ENCODE assay signal across 8 cellular contexts in genomic region chr12:12032260-12032761, GRCh38. TPM values are rescaled to one million over a fixed set of nuclear protein-coding genes. Genes with fewer than 3 reads are reported as not detected.
DNase-seq lines count a peak whose midpoint lies in the region; ATAC-seq and TF ChIP-seq lines count a peak whose summit lies in the region.

No MANE protein-coding gene starts in this region.

- H3K36me3 ChIP-seq in GM23248 (ENCODE audit: low read depth): no peaks in the 10 kb centered on the region

- no peaks in the 10 kb centered on the region for H3K79me2 ChIP-seq in GM23248 (ENCODE audit: insufficient read depth)

- in situ Hi-C loops in GM23248 (cut with MboI): loop anchor here (10.0 kb wide), 1 partner anchor 448 kb away; no protein-coding TSS in a partner anchor
- in situ Hi-C loops in G401 (cut with HindIII; ENCODE audit: low sequenced_read_pairs): no loop called here

- H3K9me3 ChIP-seq in GM23248 (ENCODE audit: low read depth): no peaks in the 10 kb centered on the region

- H3K9me3 Mint-ChIP-seq in CD14-positive monocyte: peaks cover 0 to 3% (median 0%) of the 10 kb centered on the region in 7 donors
- peaks cover 2% of the 10 kb centered on the region for H3K9me3 Mint-ChIP-seq in natural killer cell treated with Interleukin-12 subunit alpha and Interleukin-12 subunit beta and Interleukin-15 and Interleukin-18, amount 100 ng/mL, for 72 hours

- H2AFZ ChIP-seq in GM23248: peak overlapping the region; percentile 89

- intact Hi-C loops in CD14-positive monocyte (cut with micrococcal nuclease): loop anchor here (5.0 to 10.0 kb wide), 4 partner anchors 138 to 478 kb away; no protein-coding TSS in a partner anchor

- H3F3A ChIP-seq in GM23248 (ENCODE audit: insufficient read depth): no peaks in the 10 kb centered on the region

- H3K36me3 Mint-ChIP-seq in CD14-positive monocyte: no peaks in the 10 kb centered on the region
- H3K36me3 Mint-ChIP-seq in natural killer cell treated with Interleukin-12 subunit alpha and Interleukin-12 subunit beta and Interleukin-15 and Interleukin-18, amount 100 ng/mL, for 72 hours: peaks cover 2% of the 10 kb centered on the region

- no peak overlapping the region for H3K27ac ChIP-seq in GM23248

- H3K27me3 ChIP-seq in GM23248 (replicated peaks; ENCODE audit: insufficient read depth): no peaks in the 10 kb centered on the region

- peak overlapping the region; percentile 89 for H3K4me2 ChIP-seq in GM23248 (ENCODE audit: unreplicated experiment)

- H3K4me1 Mint-ChIP-seq in CD14-positive monocyte: peaks cover 39% of the 10 kb centered on the region
- peaks cover 40 to 47% of the 10 kb centered on the region in 2 donors for H3K4me1 Mint-ChIP-seq in natural killer cell treated with Interleukin-12 subunit alpha and Interleukin-12 subunit beta and Interleukin-15 and Interleukin-18, amount 100 ng/mL, for 72 hours (ENCODE audit: low read depth in 2 of 2)

- no peak overlapping the region for H3K4me3 ChIP-seq in GM23248

- peak in 1 of 2 donors; percentile 18 for ATAC-seq in natural killer cell treated with Interleukin-12 subunit alpha and Interleukin-12 subunit beta and Interleukin-15 and Interleukin-18, amount 100 ng/mL, for 72 hours

- H3K27me3 Mint-ChIP-seq in CD14-positive monocyte (ENCODE audit: low read depth in 3 of 3): peaks cover 0 to 2% (median 0%) of the 10 kb centered on the region in 3 donors
- H3K27me3 Mint-ChIP-seq in natural killer cell treated with Interleukin-12 subunit alpha and Interleukin-12 subunit beta and Interleukin-15 and Interleukin-18, amount 100 ng/mL, for 72 hours: peaks cover 4 to 5% of the 10 kb centered on the region in 2 donors

- no peaks in the 10 kb centered on the region for H3K4me1 ChIP-seq in GM23248 (ENCODE audit: insufficient read depth)

- no peak for TF ChIP-seq CTCF in CD14-positive monocyte (IDR thresholded peaks at IDR 0.05)

- peak overlapping the region in 2 of 7 donors; percentile 26 to 35 for H3K27ac Mint-ChIP-seq in CD14-positive monocyte
- H3K27ac Mint-ChIP-seq in natural killer cell treated with Interleukin-12 subunit alpha and Interleukin-12 subunit beta and Interleukin-15 and Interleukin-18, amount 100 ng/mL, for 72 hours: peak overlapping the region; percentile 71 to 86

- no peaks in the 10 kb centered on the region for H4K20me1 ChIP-seq in GM23248 (ENCODE audit: insufficient read depth)

- WGBS in GM23248 (ENCODE audit: low coverage in 1 of 2, low lambda C conversion rate in 2 of 2, missing lambda C conversion rate in 2 of 2), 2 experiments: 84 to 88% methylated on average over 12 of the region's 12 CpGs

- DNase-seq in CD14-positive monocyte (ENCODE audit: low spot score): no peak
- no peak for DNase-seq in GM23248
- peak; percentile 33 for DNase-seq in astrocyte of the hippocampus (ENCODE audit: low read depth, low spot score)
- DNase-seq in natural killer cell treated with Interleukin-12 subunit alpha and Interleukin-12 subunit beta and Interleukin-15 and Interleukin-18, amount 100 ng/mL, for 72 hours (ENCODE audit: low spot score): no peak
- DNase-seq in occipital lobe (lab: John Stamatoyannopoulos, UW): no peak
- DNase-seq in effector CD4-positive, alpha-beta T cell: no peak
- DNase-seq in NCI-H510A (lab: John Stamatoyannopoulos, UW): no peak
- no peak for DNase-seq in G401 (ENCODE audit: low spot score)

- peak overlapping the region; percentile 71; the same call in 1 of the 2 replicates for H3K9ac ChIP-seq in GM23248

- H3K4me3 Mint-ChIP-seq in CD14-positive monocyte: peak overlapping the region; percentile 85 to 94
- H3K4me3 Mint-ChIP-seq in natural killer cell treated with Interleukin-12 subunit alpha and Interleukin-12 subunit beta and Interleukin-15 and Interleukin-18, amount 100 ng/mL, for 72 hours: peak overlapping the region; percentile 83

- H3K9me2 ChIP-seq in GM23248 (ENCODE audit: insufficient read depth): no peaks in the 10 kb centered on the region

RNA-seq across cellular contexts. Expression of gene BCL2L14, which starts 38.4 kb away (rescaled TPM):
- not detected for polyA plus RNA-seq in CD14-positive monocyte
- not detected in 2 replicates for total RNA-seq in GM23248 (2014; rRNA removed; shearing (Covaris generic))
- not detected in 2 replicates for polyA plus RNA-seq in GM23248 (2016; fragmentation: Nextera tagmentation; extraction: Ambion mirVana)
- under 1 TPM in 1 of 2 donors, not detected in 1; 0.61 TPM for total RNA-seq in natural killer cell treated with Interleukin-12 subunit alpha and Interleukin-12 subunit beta and Interleukin-15 and Interleukin-18, amount 100 ng/mL, for 72 hours
- total RNA-seq in occipital lobe: not detected
- not detected in 2 replicates for total RNA-seq in G401 (2014; rRNA removed; shearing (Covaris generic))
